Comparison of ENCODE assay signal across 32 cellular contexts in genomic region chr11:65008016-65008415, GRCh38. TPM values are rescaled to one million over a fixed set of nuclear protein-coding genes. Genes with fewer than 3 reads are reported as not detected.
A peak's percentile ranks its signal among the peaks of the same experiment; 100 is the strongest.
DNase-seq lines count a peak whose midpoint lies in the region; ATAC-seq and TF ChIP-seq lines count a peak whose summit lies in the region.
"Had no signal": no experiment of that assay in that cellular context is flagged by ENCODE, and none has a peak within 500 bp of the region (broad histone marks: within the 10 kb centered on the region; RNA-seq: fewer than 3 reads in every experiment).

No MANE protein-coding gene starts in this region.

- no peak overlapping the region for H3K27ac ChIP-seq in SK-N-SH (ENCODE audit: low read depth in 2 of 2, low read length in 1 of 2)
- peak overlapping the region; percentile 76 for H3K27ac ChIP-seq in PC-9
- H3K27ac ChIP-seq in osteoblast (ENCODE audit: low read depth, low read length): peak overlapping the region; percentile 80
- H3K27ac ChIP-seq in effector memory CD4-positive, alpha-beta T cell (ENCODE audit: insufficient read depth, low read length, poor library complexity, severe bottlenecking): no peak overlapping the region
- H3K27ac ChIP-seq: 22Rv1, C4-2B, left lung, right atrium auricular region, spleen, testis had no signal

- H3K4me1 Mint-ChIP-seq in activated CD4-positive, alpha-beta T cell treated with anti-CD3 and anti-CD28 coated beads, Interleukin-2, amount 10 ng/mL, durations not matched to agents 24 days and 14 days: peaks cover 3% of the 10 kb centered on the region

- intact Hi-C loops in PC-9 (cut with micrococcal nuclease; ENCODE audit: unreplicated experiment): no loop called here
- intact Hi-C loops in activated CD4-positive, alpha-beta T cell treated with anti-CD3 and anti-CD28 coated beads, Interleukin-2, amount 10 ng/mL, durations not matched to agents 24 days and 14 days (cut with micrococcal nuclease): no loop called here

- H3K4me1 ChIP-seq in SK-N-SH (ENCODE audit: control insufficient read depth in 1 of 2, insufficient read depth in 2 of 2, low read depth in 1 of 2, low read length in 1 of 2): peaks cover 1 to 6% of the 10 kb centered on the region in 2 experiments; a peak in 1 of 4 replicates
- peaks cover 22% of the 10 kb centered on the region for H3K4me1 ChIP-seq in PC-9 (replicated peaks; ENCODE audit: insufficient read depth)
- peaks cover 13% of the 10 kb centered on the region for H3K4me1 ChIP-seq in osteoblast (ENCODE audit: insufficient read depth, low read length)
- H3K4me1 ChIP-seq in effector memory CD4-positive, alpha-beta T cell (ENCODE audit: control insufficient read depth, insufficient read depth, low read length, poor library complexity, severe bottlenecking): no peaks in the 10 kb centered on the region
- H3K4me1 ChIP-seq: testis had no signal

- no peaks in the 10 kb centered on the region for H3K27me3 Mint-ChIP-seq in activated CD4-positive, alpha-beta T cell treated with anti-CD3 and anti-CD28 coated beads, Interleukin-2, amount 10 ng/mL, durations not matched to agents 24 days and 14 days
- H3K27me3 Mint-ChIP-seq: stimulated activated naive CD8-positive, alpha-beta T cell treated with anti-CD3 and anti-CD28 coated beads, Interleukin-15, Interleukin-2, amounts not matched to agents 100 ng/mL and 50 ng/mL, for 24 hours had no signal

- no peaks in the 10 kb centered on the region for H3K79me2 ChIP-seq in SK-N-SH (ENCODE audit: insufficient read depth)
- no peaks in the 10 kb centered on the region for H3K79me2 ChIP-seq in PC-9 (ENCODE audit: low read depth)
- H3K79me2 ChIP-seq in osteoblast (ENCODE audit: insufficient read depth, low read length): no peaks in the 10 kb centered on the region

- H3F3A ChIP-seq in SK-N-SH (replicated peaks; ENCODE audit: insufficient read depth) (peaks cover 3% of the 10 kb centered on the region), PC-9 (ENCODE audit: insufficient read depth, low read depth) (peaks cover 20% of the 10 kb centered on the region)

- no peak overlapping the region for H3K4me3 Mint-ChIP-seq in activated CD4-positive, alpha-beta T cell treated with anti-CD3 and anti-CD28 coated beads, Interleukin-2, amount 10 ng/mL, durations not matched to agents 24 days and 14 days
- H3K4me3 Mint-ChIP-seq: activated T-cell treated with anti-CD3 and anti-CD28 coated beads, Interleukin-2, amount 50 U/mL, for 72 hours; mesothelial cell of epicardium; stimulated activated naive CD8-positive, alpha-beta T cell treated with anti-CD3 and anti-CD28 coated beads, Interleukin-15, Interleukin-2, amounts not matched to agents 100 ng/mL and 50 ng/mL, for 24 hours had no signal

- H3K4me3 ChIP-seq in SK-N-SH (ENCODE audit: low read depth in 2 of 2, low read length in 1 of 2): no peak overlapping the region
- H3K4me3 ChIP-seq in PC-9: no peak overlapping the region
- no peak overlapping the region for H3K4me3 ChIP-seq in epithelial cell of esophagus (ENCODE audit: low read length)
- no peak overlapping the region for H3K4me3 ChIP-seq in osteoblast (ENCODE audit: insufficient read depth, low read length)
- no peak overlapping the region for H3K4me3 ChIP-seq in effector memory CD4-positive, alpha-beta T cell (ENCODE audit: insufficient read depth, low read depth, low read length, poor library complexity, severe bottlenecking)
- H3K4me3 ChIP-seq: left lung, right atrium auricular region, spleen, testis had no signal

- no peak for TF ChIP-seq CTCF in SK-N-SH (IDR thresholded peaks at IDR 0.05)
- TF ChIP-seq CTCF in PC-9 (conservative IDR thresholded peaks at IDR 0.05): no peak
- peak; percentile 10 for TF ChIP-seq CTCF in epithelial cell of esophagus (IDR thresholded peaks at IDR 0.05; ENCODE audit: insufficient read depth, low read depth, low read length, missing control alignments)
- no peak for TF ChIP-seq CTCF in osteoblast (IDR thresholded peaks at IDR 0.05; ENCODE audit: extremely low read depth, low read depth, low read length)

- no peaks in the 10 kb centered on the region for H3K9me3 ChIP-seq in SK-N-SH
- H3K9me3 ChIP-seq in PC-9 (ENCODE audit: insufficient read depth, low read depth): no peaks in the 10 kb centered on the region
- H3K9me3 ChIP-seq in osteoblast (ENCODE audit: low read depth, low read length): no peaks in the 10 kb centered on the region
- H3K9me3 ChIP-seq in effector memory CD4-positive, alpha-beta T cell (ENCODE audit: control insufficient read depth, low read length): no peaks in the 10 kb centered on the region
- H3K9me3 ChIP-seq: Caco-2, left lung, right atrium auricular region, spleen, testis had no signal

- H4K20me1 ChIP-seq in SK-N-SH (ENCODE audit: insufficient read depth): no peaks in the 10 kb centered on the region
- no peaks in the 10 kb centered on the region for H4K20me1 ChIP-seq in PC-9 (ENCODE audit: insufficient read depth)
- no peaks in the 10 kb centered on the region for H4K20me1 ChIP-seq in osteoblast (ENCODE audit: insufficient read depth, low read length)

- no peaks in the 10 kb centered on the region for H3K36me3 Mint-ChIP-seq in activated CD4-positive, alpha-beta T cell treated with anti-CD3 and anti-CD28 coated beads, Interleukin-2, amount 10 ng/mL, durations not matched to agents 24 days and 14 days (ENCODE audit: low read depth)
- H3K36me3 Mint-ChIP-seq: mesothelial cell of epicardium had no signal

- no peak overlapping the region for H3K27ac Mint-ChIP-seq in activated CD4-positive, alpha-beta T cell treated with anti-CD3 and anti-CD28 coated beads, Interleukin-2, amount 10 ng/mL, durations not matched to agents 24 days and 14 days
- H3K27ac Mint-ChIP-seq: activated T-cell treated with anti-CD3 and anti-CD28 coated beads, Interleukin-2, amount 50 U/mL, for 72 hours; mesothelial cell of epicardium; stimulated activated naive CD8-positive, alpha-beta T cell treated with anti-CD3 and anti-CD28 coated beads, Interleukin-15, Interleukin-2, amounts not matched to agents 100 ng/mL and 50 ng/mL, for 24 hours had no signal

- H3K9me2 ChIP-seq in SK-N-SH (no peaks in the 10 kb centered on the region), PC-9 (ENCODE audit: insufficient read depth) (no peaks in the 10 kb centered on the region)

- DNase-seq in SK-N-SH: no peak
- no peak for DNase-seq in PC-9
- DNase-seq in epithelial cell of esophagus (ENCODE audit: low read depth): peak; percentile 36
- DNase-seq in osteoblast (ENCODE audit: insufficient read length, low spot score, missing footprints): no peak
- no peak for DNase-seq in effector memory CD4-positive, alpha-beta T cell
- no peak for DNase-seq in activated CD4-positive, alpha-beta T cell treated with anti-CD3 and anti-CD28 coated beads, Interleukin-2, amount 10 ng/mL, durations not matched to agents 24 days and 14 days
- DNase-seq: activated CD4-positive, alpha-beta T cell treated with anti-CD3 and anti-CD28 coated beads, Interleukin-2, amount 50 U/mL, for 4 hours; activated T-cell treated with anti-CD3 and anti-CD28 coated beads, Interleukin-2, amount 50 U/mL, for 72 hours; Caco-2; dermis blood vessel endothelial cell; DMS79 treated with DMSO at 0.1 percent for 48 hours; GF-D8; NCI-H1048; NCI-H1694; NCI-H82; RPMI8226; spleen; stimulated activated CD4-positive, alpha-beta T cell treated with anti-CD3 and anti-CD28 coated beads, Interleukin-2, amount 100 ng/mL, for 24 hours; T-helper 1 cell; testis had no signal

- no peaks in the 10 kb centered on the region for H3K9me3 Mint-ChIP-seq in activated CD4-positive, alpha-beta T cell treated with anti-CD3 and anti-CD28 coated beads, Interleukin-2, amount 10 ng/mL, durations not matched to agents 24 days and 14 days
- H3K9me3 Mint-ChIP-seq: activated T-cell treated with anti-CD3 and anti-CD28 coated beads, Interleukin-2, amount 50 U/mL, for 72 hours; mesothelial cell of epicardium; stimulated activated naive CD8-positive, alpha-beta T cell treated with anti-CD3 and anti-CD28 coated beads, Interleukin-15, Interleukin-2, amounts not matched to agents 100 ng/mL and 50 ng/mL, for 24 hours had no signal

- 89% methylated on average over 4 of the region's 7 CpGs for WGBS in SK-N-SH (ENCODE audit: low lambda C conversion rate)

- no peak overlapping the region for H3K9ac ChIP-seq in SK-N-SH

- no peak for TF ChIP-seq RAD21 in SK-N-SH (IDR thresholded peaks at IDR 0.05; ENCODE audit: low read length)

- H2AFZ ChIP-seq in SK-N-SH (ENCODE audit: low read depth): peak overlapping the region; percentile 52; the same call in 1 of the 2 replicates
- H2AFZ ChIP-seq in PC-9: no peak overlapping the region
- peak overlapping the region; percentile 60 for H2AFZ ChIP-seq in osteoblast (ENCODE audit: low read length)

- H3K36me3 ChIP-seq in SK-N-SH (replicated peaks in 1 of 2; ENCODE audit: control insufficient read depth in 1 of 2, insufficient read depth in 2 of 2, low read length in 1 of 2) (no peaks in the 10 kb centered on the region), PC-9 (ENCODE audit: low read depth) (no peaks in the 10 kb centered on the region), osteoblast (ENCODE audit: insufficient read depth, low read length) (no peaks in the 10 kb centered on the region)
- no peaks in the 10 kb centered on the region for H3K36me3 ChIP-seq in effector memory CD4-positive, alpha-beta T cell (ENCODE audit: control insufficient read depth, insufficient read depth, low read length)
- H3K36me3 ChIP-seq: left lung, right atrium auricular region, spleen had no signal

- ATAC-seq in SK-N-SH treated with all-trans-retinoic acid at 6 μM for 48 hours: no peak
- no peak for ATAC-seq in HG03460 (IDR thresholded peaks at IDR 0.05; ENCODE audit: unreplicated experiment)
- ATAC-seq: activated T-cell treated with anti-CD3 and anti-CD28 coated beads, Interleukin-2, amount 50 U/mL, for 72 hours; left lung had no signal

- CTCF ChIA-PET in SK-N-SH (lab: Yijun Ruan, JAX) (interaction anchor here (0.7 to 1.8 kb wide), 2 partner anchors 11 to 120 kb away, joined by 3 to 7 read pairs; partner anchors contain the start of gene BATF2), PC-9 (lab: Charles Lee) (no interaction called here)

- BruUV-seq in PC-9 (replicated peaks; lab: Mats Ljungman, UMichigan): no TSS peak

- TF ChIP-seq EP300 in SK-N-SH (IDR thresholded peaks at IDR 0.05; ENCODE audit: borderline replicate concordance in 1 of 2, low read depth in 1 of 2, low read length in 1 of 2): no peak

- POLR2A ChIA-PET in SK-N-SH (lab: Yijun Ruan, JAX) (no interaction called here), PC-9 (lab: Charles Lee; ENCODE audit: unreplicated experiment) (interaction anchor here (0.7 kb wide), 1 partner anchor 11 kb away, joined by 8 read pairs; the partner anchor contains the start of gene BATF2)

- no peaks in the 10 kb centered on the region for H3K27me3 ChIP-seq in SK-N-SH (ENCODE audit: insufficient read depth)
- H3K27me3 ChIP-seq in PC-9 (ENCODE audit: insufficient read depth, low read depth): no peaks in the 10 kb centered on the region
- no peaks in the 10 kb centered on the region for H3K27me3 ChIP-seq in osteoblast (ENCODE audit: insufficient read depth, low read length)
- no peaks in the 10 kb centered on the region for H3K27me3 ChIP-seq in effector memory CD4-positive, alpha-beta T cell (replicated peaks; ENCODE audit: control insufficient read depth, insufficient read depth, low read length, poor library complexity, severe bottlenecking)
- H3K27me3 ChIP-seq: left lung, right atrium auricular region, spleen, testis had no signal

- no peak overlapping the region for H3K4me2 ChIP-seq in SK-N-SH
- H3K4me2 ChIP-seq in PC-9: peak overlapping the region; percentile 52
- no peak overlapping the region for H3K4me2 ChIP-seq in osteoblast (ENCODE audit: insufficient read depth, low read length)

RNA-seq across cellular contexts. Expression of gene ARL2, which starts 5.9 kb away (rescaled TPM):
- 252 and 278 TPM in 2 replicates for polyA plus RNA-seq in SK-N-SH (2012; rRNA removed)
- polyA plus RNA-seq in SK-N-SH (2012; cell fraction: cytosol; rRNA removed): 159 and 201 TPM in 2 replicates
- 94.3 and 99.8 TPM in 2 replicates for polyA plus RNA-seq in SK-N-SH (2012; cell fraction: nucleus; rRNA removed)
- total RNA-seq in PC-9 (2021) (97.5 and 106 TPM in 2 replicates), osteoblast (66.3 and 78.5 TPM in 2 replicates)
- total RNA-seq in activated CD4-positive, alpha-beta T cell treated with anti-CD3 and anti-CD28 coated beads, Interleukin-2, amount 10 ng/mL, durations not matched to agents 24 days and 14 days: 78.8 and 87.9 TPM in 2 replicates

RNA-seq across cellular contexts. Expression of gene BATF2, which starts 11.2 kb away (rescaled TPM):
- 0.20 and 0.28 TPM in 2 replicates for polyA plus RNA-seq in SK-N-SH (2012; rRNA removed)
- polyA plus RNA-seq in SK-N-SH (2012; cell fraction: cytosol; rRNA removed): 0.08 and 0.16 TPM in 2 replicates
- polyA plus RNA-seq in SK-N-SH (2012; cell fraction: nucleus; rRNA removed): 0.13 and 0.15 TPM in 2 replicates
- 0.46 and 1.2 TPM in 2 replicates for total RNA-seq in PC-9 (2021)
- total RNA-seq in osteoblast: 0.29 and 1.4 TPM in 2 replicates
- 0.09 TPM in 1 of 2 replicates, not detected in the other for total RNA-seq in activated CD4-positive, alpha-beta T cell treated with anti-CD3 and anti-CD28 coated beads, Interleukin-2, amount 10 ng/mL, durations not matched to agents 24 days and 14 days

RNA-seq across cellular contexts. Expression of gene SNX15, which starts 19.2 kb away (rescaled TPM):
- 9.0 and 17.2 TPM in 2 replicates for polyA plus RNA-seq in SK-N-SH (2012; rRNA removed)
- polyA plus RNA-seq in SK-N-SH (2012; cell fraction: cytosol; rRNA removed): 9.4 and 11.4 TPM in 2 replicates
- polyA plus RNA-seq in SK-N-SH (2012; cell fraction: nucleus; rRNA removed): 13.5 and 15.0 TPM in 2 replicates
- total RNA-seq in PC-9 (2021) (38.2 and 40.6 TPM in 2 replicates), osteoblast (12.3 and 13.0 TPM in 2 replicates)
- 15.9 and 17.9 TPM in 2 replicates for total RNA-seq in activated CD4-positive, alpha-beta T cell treated with anti-CD3 and anti-CD28 coated beads, Interleukin-2, amount 10 ng/mL, durations not matched to agents 24 days and 14 days

RNA-seq across cellular contexts. Expression of gene SAC3D1, which starts 33.0 kb away (rescaled TPM):
- 13.1 and 22.5 TPM in 2 replicates for polyA plus RNA-seq in SK-N-SH (2012; rRNA removed)
- polyA plus RNA-seq in SK-N-SH (2012; cell fraction: cytosol; rRNA removed): 12.8 and 17.6 TPM in 2 replicates
- 14.0 and 30.2 TPM in 2 replicates for polyA plus RNA-seq in SK-N-SH (2012; cell fraction: nucleus; rRNA removed)
- total RNA-seq in PC-9 (2021) (33.9 and 48.0 TPM in 2 replicates), osteoblast (7.6 and 9.7 TPM in 2 replicates)
- 16.3 and 18.0 TPM in 2 replicates for total RNA-seq in activated CD4-positive, alpha-beta T cell treated with anti-CD3 and anti-CD28 coated beads, Interleukin-2, amount 10 ng/mL, durations not matched to agents 24 days and 14 days

RNA-seq across cellular contexts. Expression of gene MAJIN, which starts 36.1 kb away (rescaled TPM):
- not detected in 2 replicates for polyA plus RNA-seq in SK-N-SH (2012; rRNA removed)
- polyA plus RNA-seq in SK-N-SH (2012; cell fraction: cytosol; rRNA removed): not detected in 2 replicates
- not detected in 2 replicates for polyA plus RNA-seq in SK-N-SH (2012; cell fraction: nucleus; rRNA removed)
- total RNA-seq in PC-9 (2021) (4.5 and 7.1 TPM in 2 replicates), osteoblast (not detected in 2 replicates)
- 0.71 TPM in 1 of 2 replicates, not detected in the other for total RNA-seq in activated CD4-positive, alpha-beta T cell treated with anti-CD3 and anti-CD28 coated beads, Interleukin-2, amount 10 ng/mL, durations not matched to agents 24 days and 14 days
- total RNA-seq: Caco-2, glomerular endothelial cell, left lung, mesothelial cell of epicardium, NCI-H460, right atrium auricular region, SK-MEL-5, ureter had no signal

Comparison
In these comparisons a context has a peak if more than half of its experiments do, and no peak if none do; other contexts are left out.
1. H3K27ac ChIP-seq: peak in PC-9 (single experiment) and osteoblast (single experiment); none in SK-N-SH (0 of 2) and effector memory CD4-positive, alpha-beta T cell (single experiment).